18 cellular contexts compared by ENCODE assay signal in genomic region chr21:31711745-31712144, GRCh38. TPM values are rescaled to one million over a fixed set of nuclear protein-coding genes. Genes with fewer than 3 reads are reported as not detected.
DNase-seq lines count a peak whose midpoint lies in the region; ATAC-seq, FAIRE-seq and TF ChIP-seq lines count a peak whose summit lies in the region.
"Had no signal": no experiment of that assay in that cellular context is flagged by ENCODE, and none has a peak within 500 bp of the region (broad histone marks: within the 10 kb centered on the region; RNA-seq: fewer than 3 reads in every experiment).

No MANE protein-coding gene starts in this region.

- H3K27ac ChIP-seq in ACC112 (ENCODE audit: low read depth, low read length) (peak overlapping the region; percentile 64; the same call in 1 of the 2 replicates), HEK293 (ENCODE audit: extremely low read depth, low read depth, low read length) (no peak overlapping the region), RWPE2 (ENCODE audit: poor library complexity, severe bottlenecking) (no peak overlapping the region), K562 (ENCODE audit: extremely low read depth, low read depth, low read length) (no peak overlapping the region)
- H3K27ac ChIP-seq: C4-2B had no signal

- H3K79me2 ChIP-seq in ACC112 (ENCODE audit: control insufficient read depth, insufficient read depth, low read length, unreplicated experiment) (peaks cover 99% of the 10 kb centered on the region), K562 (ENCODE audit: control insufficient read depth, insufficient read depth, low read length) (peaks cover 100% of the 10 kb centered on the region)

- TF ChIP-seq RAD21 in K562 (CRISPR knock-in tag; conservative IDR thresholded peaks at IDR 0.05 in 1 of 2, IDR thresholded peaks at IDR 0.05 in 1 of 2), result no peak

- ATAC-seq in RWPE2 (ENCODE audit: low read depth) (0 out of 3 replicates have a peak, but pooled peaks have one; percentile 32), K562 (no peak), GM18868 (IDR thresholded peaks at IDR 0.05; ENCODE audit: unreplicated experiment) (no peak)
- ATAC-seq: CD8-positive, alpha-beta T cell had no signal

- in situ Hi-C loops in K562 (cut with MboI), result no loop called here

- intact Hi-C loops in K562 (cut with micrococcal nuclease), result no loop called here

- H3K36me3 ChIP-seq in ACC112 (ENCODE audit: insufficient read depth, low read length) (no peaks in the 10 kb centered on the region), HEK293 (ENCODE audit: control insufficient read depth in 2 of 2, insufficient read depth in 1 of 2, low read length in 2 of 2) (no peaks in the 10 kb centered on the region), RWPE2 (ENCODE audit: low read depth) (no peaks in the 10 kb centered on the region), K562 (ENCODE audit: control insufficient read depth, insufficient read depth, low read length) (peaks cover 19% of the 10 kb centered on the region)

- no peaks in the 10 kb centered on the region for H3K9me1 ChIP-seq in K562 (ENCODE audit: control insufficient read depth, insufficient read depth, low read length)

- no peak for TF ChIP-seq EP300 in K562 (IDR thresholded peaks at IDR 0.05; ENCODE audit: low read length)

- POLR2A ChIA-PET in HEK293 (lab: Yijun Ruan, JAX), result no interaction called here
- POLR2A ChIA-PET in K562 (lab: Yijun Ruan, JAX), result no interaction called here

- TF ChIP-seq POLR2A in K562 (conservative IDR thresholded peaks at IDR 0.05), result no peak

- no peaks in the 10 kb centered on the region for H3K27me3 ChIP-seq in ACC112 (ENCODE audit: insufficient read depth, low read length)
- no peaks in the 10 kb centered on the region for H3K27me3 ChIP-seq in RWPE2 (ENCODE audit: insufficient read depth, poor library complexity, severe bottlenecking)
- H3K27me3 ChIP-seq in K562 (ENCODE audit: control insufficient read depth in 2 of 2, insufficient read depth in 2 of 2, low read length in 2 of 2), result no peaks in the 10 kb centered on the region

- DNase-seq in RWPE2 (ENCODE audit: low spot score) (no peak), K562 (ENCODE audit: extremely low read depth in 1 of 4, low spot score in 3 of 4) (no peak)
- no peak for DNase-seq in stimulated activated CD4-positive, alpha-beta T cell treated with anti-CD3 and anti-CD28 coated beads, Interleukin-4, amount 100 ng/mL, for 4 hours
- DNase-seq in activated CD4-positive, alpha-beta T cell treated with anti-CD3 and anti-CD28 coated beads for 1 hour, result no peak
- DNase-seq: AML-193; Calu3; CD8-positive, alpha-beta T cell; DMS79 treated with DMSO at 0.1 percent for 48 hours; GF-D8; H9; IMR-90; KBM-7 had no signal

- FAIRE-seq in K562 (lab: Jason Lieb, UNC), result no peak
- FAIRE-seq: H1, HTR-8/SVneo had no signal

- H3K4me2 ChIP-seq in K562 (ENCODE audit: insufficient read depth, low read length), result no peak overlapping the region

- H3K4me1 ChIP-seq in ACC112 (ENCODE audit: control insufficient read depth, insufficient read depth, low read length, unreplicated experiment), result peaks cover 62% of the 10 kb centered on the region
- H3K4me1 ChIP-seq in HEK293 (ENCODE audit: control insufficient read depth, insufficient read depth, low read length), result peaks cover 17% of the 10 kb centered on the region; the same call in 1 of the 2 replicates
- peaks cover 24% of the 10 kb centered on the region for H3K4me1 ChIP-seq in RWPE2 (ENCODE audit: insufficient read depth, poor library complexity, severe bottlenecking)
- peaks cover 3 to 50% of the 10 kb centered on the region in 2 experiments for H3K4me1 ChIP-seq in K562 (replicated peaks in 1 of 2; ENCODE audit: control insufficient read depth in 2 of 2, insufficient read depth in 2 of 2, low read length in 2 of 2)

- H3K4me3 ChIP-seq in ACC112 (ENCODE audit: low read depth, low read length) (no peak overlapping the region), HEK293 (ENCODE audit: low read depth, low read length) (no peak overlapping the region), RWPE2 (ENCODE audit: severe bottlenecking) (no peak overlapping the region), K562 (no peak overlapping the region)

- no peaks in the 10 kb centered on the region for H3K9me3 ChIP-seq in HEK293 (ENCODE audit: control insufficient read depth, insufficient read depth, low read depth, low read length)
- no peaks in the 10 kb centered on the region for H3K9me3 ChIP-seq in RWPE2 (ENCODE audit: severe bottlenecking)
- H3K9me3 ChIP-seq in K562 (replicated peaks; ENCODE audit: control insufficient read depth, insufficient read depth, low read depth, low read length), result no peaks in the 10 kb centered on the region

- H2AFZ ChIP-seq in ACC112 (ENCODE audit: low read length, unreplicated experiment), result no peak overlapping the region
- no peak overlapping the region for H2AFZ ChIP-seq in K562 (ENCODE audit: low read depth, low read length)

- 96% methylated on average over 1 of the region's 1 CpG for WGBS in K562 (ENCODE audit: insufficient coverage, low coverage, missing lambda C conversion rate)

- BruUV-seq in K562 (replicated peaks; lab: Mats Ljungman, UMichigan), result no TSS peak

- no peak overlapping the region for H3K9ac ChIP-seq in K562 (ENCODE audit: insufficient read depth in 1 of 2, low read depth in 2 of 2, low read length in 2 of 2)

- CTCF ChIA-PET in HEK293 (lab: Yijun Ruan, JAX), result interaction anchor here (0.8 kb wide), 1 partner anchor 9 kb away, joined by 4 read pairs; no protein-coding TSS in a partner anchor
- CTCF ChIA-PET in K562 (lab: Yijun Ruan, JAX; ENCODE audit: low intra/inter-chr PET ratio), result no interaction called here

- H4K20me1 ChIP-seq in K562 (replicated peaks; ENCODE audit: control insufficient read depth, insufficient read depth, low read length), result peaks cover 29% of the 10 kb centered on the region

- TF ChIP-seq CTCF in HEK293 (tag by site-specific recombination; IDR thresholded peaks at IDR 0.05), result no peak
- no peak for TF ChIP-seq CTCF in RWPE2 (IDR thresholded peaks at IDR 0.05; ENCODE audit: poor library complexity, severe bottlenecking)
- no peak for TF ChIP-seq CTCF in K562 (IDR thresholded peaks at IDR 0.05 in 2 of 3, conservative IDR thresholded peaks at IDR 0.05 in 1 of 3; ENCODE audit: insufficient read depth in 2 of 3, low read depth in 1 of 3, low read length in 3 of 3)

TF ChIP-seq in K562, 482 proteins besides CTCF, POLR2A, EP300 and RAD21 (continues in another document):
- TF ChIP-seq LEF1 (IDR thresholded peaks at IDR 0.05), result no peak
- TF ChIP-seq E2F5 (CRISPR knock-in tag; IDR thresholded peaks at IDR 0.05), result no peak

RNA-seq across cellular contexts. Expression of gene SCAF4, which starts 20.2 kb away (rescaled TPM):
- 94.8 and 259 TPM in 2 replicates for total RNA-seq in K562 (2011; cell fraction: chromatin; rRNA removed; ENCODE audit: low replicate concordance)
- total RNA-seq in K562 (2011; cell fraction: nucleolus; rRNA removed), result 49.9 and 60.1 TPM in 2 replicates
- total RNA-seq in K562 (2011; cell fraction: nucleoplasm; rRNA removed), result 124 and 178 TPM in 2 replicates
- 11.6 and 14.9 TPM in 2 replicates for total RNA-seq in K562 (2014; rRNA removed)
- 17.2 and 18.8 TPM in 2 replicates for total RNA-seq in K562 (2014; rRNA removed; fragmentation: Illumina TruSeq; extraction: Trizol)
- 14.4 and 16.0 TPM in 2 replicates for total RNA-seq in K562 (2015; rRNA removed; fragmentation: Illumina TruSeq; extraction: Trizol)
- total RNA-seq in K562 (2021), result 52.2 and 55.7 TPM in 2 replicates
- polyA plus RNA-seq in K562 (2011; rRNA removed), result 27.3 and 33.9 TPM in 2 replicates
- 13.0 and 21.8 TPM in 2 replicates for polyA plus RNA-seq in K562 (2011; cell fraction: cytosol; rRNA removed)
- 85.0 and 99.6 TPM in 2 replicates for polyA plus RNA-seq in K562 (2011; cell fraction: nucleus; rRNA removed)
- polyA plus RNA-seq in K562 (2012), result 28.1 and 29.3 TPM in 2 replicates
- 44.2 and 48.2 TPM in 2 replicates for polyA plus RNA-seq in K562 (2014; fragmentation: Illumina TruSeq; extraction: Trizol)
- polyA plus RNA-seq in K562 (2014; fragmentation: Nextera tagmentation; extraction: Ambion mirVana), result 1 to 10 TPM; 2.3 to 5.1 TPM
- polyA plus RNA-seq in K562 (2014; rRNA removed), result 28.3 and 30.3 TPM in 2 replicates
- polyA minus RNA-seq in K562 (2011; rRNA and poly(A)+ RNA removed), result 34.5 and 35.1 TPM in 2 replicates
- 24.8 and 25.2 TPM in 2 replicates for polyA minus RNA-seq in K562 (2011; cell fraction: cytosol; rRNA and poly(A)+ RNA removed)
- polyA minus RNA-seq in K562 (2011; cell fraction: nucleus; rRNA and poly(A)+ RNA removed), result 71.0 and 80.2 TPM in 2 replicates

RNA-seq across cellular contexts. Expression of gene SOD1, which starts 52.3 kb away (rescaled TPM):
- 34.1 and 47.2 TPM in 2 replicates for total RNA-seq in K562 (2011; cell fraction: chromatin; rRNA removed; ENCODE audit: low replicate concordance)
- 65.2 and 66.5 TPM in 2 replicates for total RNA-seq in K562 (2011; cell fraction: nucleolus; rRNA removed)
- total RNA-seq in K562 (2011; cell fraction: nucleoplasm; rRNA removed), result 81.2 and 82.4 TPM in 2 replicates
- total RNA-seq in K562 (2014; rRNA removed) (419 and 452 TPM in 2 replicates), K562 (2014; rRNA removed; fragmentation: Illumina TruSeq; extraction: Trizol) (633 and 657 TPM in 2 replicates), K562 (2015; rRNA removed; fragmentation: Illumina TruSeq; extraction: Trizol) (603 and 618 TPM in 2 replicates), K562 (2021) (502 and 508 TPM in 2 replicates)
- polyA plus RNA-seq in K562 (2011; rRNA removed) (514 and 783 TPM in 2 replicates), K562 (2014; fragmentation: Illumina TruSeq; extraction: Trizol) (577 and 611 TPM in 2 replicates), K562 (2014; fragmentation: Nextera tagmentation; extraction: Ambion mirVana) (1,000 to 10,000 TPM; 1,386 to 1,409 TPM), K562 (2014; rRNA removed) (613 and 642 TPM in 2 replicates)
- 344 and 485 TPM in 2 replicates for polyA plus RNA-seq in K562 (2011; cell fraction: cytosol; rRNA removed)
- polyA plus RNA-seq in K562 (2011; cell fraction: nucleus; rRNA removed), result 104 and 172 TPM in 2 replicates
- polyA plus RNA-seq in K562 (2012), result 288 and 652 TPM in 2 replicates
- polyA minus RNA-seq in K562 (2011; rRNA and poly(A)+ RNA removed), result 483 and 698 TPM in 2 replicates
- 436 and 452 TPM in 2 replicates for polyA minus RNA-seq in K562 (2011; cell fraction: cytosol; rRNA and poly(A)+ RNA removed)
- 37.4 and 67.0 TPM in 2 replicates for polyA minus RNA-seq in K562 (2011; cell fraction: nucleus; rRNA and poly(A)+ RNA removed)
